Comparison of ENCODE assay signal across 2 cellular contexts in the genomic region with DNA sequence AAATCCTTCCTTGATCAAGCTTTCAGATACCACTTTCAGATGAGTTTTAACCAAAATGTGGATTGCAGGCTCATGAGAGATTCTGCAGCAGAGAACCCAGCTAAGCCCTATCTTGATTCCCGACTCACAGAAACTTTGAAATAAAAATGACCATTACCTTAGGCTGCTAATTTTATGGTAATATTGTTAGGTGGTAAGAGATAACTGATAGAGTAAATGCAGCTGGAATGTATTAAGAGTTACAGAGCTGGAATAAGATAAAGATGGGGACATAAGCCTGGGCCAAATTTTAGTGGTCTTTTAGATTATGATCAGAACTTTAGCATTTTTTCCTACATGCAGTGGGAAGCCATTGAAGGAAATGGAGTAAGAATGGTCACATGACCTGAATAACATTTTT.
TF ChIP-seq lines count a peak whose summit lies in the region.

No MANE protein-coding gene starts in this region.

TF ChIP-seq in HepG2, 621 proteins besides CTCF, POLR2A, EP300 and RAD21 (continued from another document):
- peak; percentile 45 for TF ChIP-seq HNRNPK (IDR thresholded peaks at IDR 0.05; ENCODE audit: low read depth, low read length, poor library complexity, severe bottlenecking)
TF ChIP-seq in HepG2: peak in this region for 1.

TF ChIP-seq in K562, 482 proteins besides CTCF, POLR2A, EP300 and RAD21 (continued from another document):
- TF ChIP-seq NR2C2 (CRISPR knock-in tag; IDR thresholded peaks at IDR 0.05) (no peak), NR2C2 (tag; IDR thresholded peaks at IDR 0.05) (no peak), GATAD2B (IDR thresholded peaks at IDR 0.05; ENCODE audit: borderline replicate concordance) (no peak), TBL1XR1 (IDR thresholded peaks at IDR 0.05; ENCODE audit: low read length in 2 of 2) (no peak)
- TF ChIP-seq, protein P1, sequence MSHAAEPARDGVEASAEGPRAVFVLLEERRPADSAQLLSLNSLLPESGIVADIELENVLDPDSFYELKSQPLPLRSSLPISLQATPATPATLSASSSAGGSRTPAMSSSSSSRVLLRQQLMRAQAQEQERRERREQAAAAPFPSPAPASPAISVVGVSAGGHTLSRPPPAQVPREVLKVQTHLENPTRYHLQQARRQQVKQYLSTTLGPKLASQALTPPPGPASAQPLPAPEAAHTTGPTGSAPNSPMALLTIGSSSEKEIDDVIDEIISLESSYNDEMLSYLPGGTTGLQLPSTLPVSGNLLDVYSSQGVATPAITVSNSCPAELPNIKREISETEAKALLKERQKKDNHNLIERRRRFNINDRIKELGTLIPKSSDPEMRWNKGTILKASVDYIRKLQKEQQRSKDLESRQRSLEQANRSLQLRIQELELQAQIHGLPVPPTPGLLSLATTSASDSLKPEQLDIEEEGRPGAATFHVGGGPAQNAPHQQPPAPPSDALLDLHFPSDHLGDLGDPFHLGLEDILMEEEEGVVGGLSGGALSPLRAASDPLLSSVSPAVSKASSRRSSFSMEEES (CRISPR knock-in tag; IDR thresholded peaks at IDR 0.05) = peak; percentile 25; the same call in 1 of the 2 replicates
